In the genomic region with DNA sequence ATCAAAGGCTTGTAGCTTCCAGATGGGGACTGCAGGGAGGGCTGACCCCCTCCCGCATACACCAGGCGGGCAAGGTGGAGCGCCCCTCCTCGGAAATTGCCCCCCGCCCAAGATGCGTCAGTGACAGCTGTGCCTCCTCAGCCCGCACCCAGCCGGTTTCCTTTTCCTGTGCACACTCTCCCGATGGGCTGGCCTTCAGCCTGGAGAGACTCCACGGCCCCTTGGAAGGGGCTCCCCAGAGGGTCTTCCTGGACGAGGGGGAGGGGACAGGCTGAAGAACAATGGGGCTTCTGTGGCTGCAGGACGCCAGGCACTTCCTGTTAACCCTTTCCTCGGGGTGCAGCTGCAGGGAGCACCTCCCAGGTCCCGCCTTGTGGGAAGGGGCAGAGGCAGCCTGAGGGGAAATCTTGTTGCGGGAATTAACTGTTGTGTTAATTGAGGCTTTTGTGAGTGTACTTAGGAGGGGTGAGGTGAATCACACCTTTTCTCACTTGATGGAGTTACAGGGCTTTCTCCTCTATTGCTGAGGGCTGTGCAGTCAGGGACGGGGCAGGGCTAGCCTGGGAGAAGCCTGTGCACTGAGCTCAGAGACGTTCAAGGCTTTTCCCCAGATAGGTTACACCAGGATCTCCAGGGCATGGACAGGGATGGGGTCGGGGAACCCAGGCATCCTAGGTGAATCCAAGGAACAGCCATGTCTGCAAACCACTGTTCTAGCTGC, we compare ENCODE assay signal across 1 cellular context.
TF ChIP-seq lines count a peak whose summit lies in the region.

No MANE protein-coding gene starts in this region.

TF ChIP-seq in K562, 482 proteins besides CTCF, POLR2A, EP300 and RAD21 (continued from another document and continues in another):
- TF ChIP-seq, protein P1, sequence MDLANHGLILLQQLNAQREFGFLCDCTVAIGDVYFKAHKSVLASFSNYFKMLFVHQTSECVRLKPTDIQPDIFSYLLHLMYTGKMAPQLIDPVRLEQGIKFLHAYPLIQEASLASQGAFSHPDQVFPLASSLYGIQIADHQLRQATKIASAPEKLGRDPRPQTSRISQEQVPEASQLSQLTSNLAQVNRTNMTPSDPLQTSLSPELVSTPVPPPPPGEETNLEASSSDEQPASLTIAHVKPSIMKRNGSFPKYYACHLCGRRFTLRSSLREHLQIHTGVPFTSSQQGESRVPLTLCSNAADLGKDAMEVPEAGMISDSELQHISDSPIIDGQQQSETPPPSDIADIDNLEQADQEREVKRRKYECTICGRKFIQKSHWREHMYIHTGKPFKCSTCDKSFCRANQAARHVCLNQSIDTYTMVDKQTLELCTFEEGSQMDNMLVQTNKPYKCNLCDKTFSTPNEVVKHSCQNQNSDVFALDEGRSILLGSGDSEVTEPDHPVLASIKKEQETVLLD (IDR thresholded peaks at IDR 0.05) = peak; percentile 80
- TF ChIP-seq CBFA2T3 (IDR thresholded peaks at IDR 0.05) (no peak), RB1 (IDR thresholded peaks at IDR 0.05; ENCODE audit: low read depth) (0 out of 2 replicates have a peak, but pooled peaks have one; percentile 65), SRF (CRISPR knock-in tag; IDR thresholded peaks at IDR 0.05) (peak in 1 of 2 experiments; percentile 49; a peak in 1 of 4 replicates), TOE1 (IDR thresholded peaks at IDR 0.05; ENCODE audit: borderline replicate concordance) (peak; percentile 23; the same call in 1 of the 2 replicates), TOE1 (CRISPR knock-in tag; IDR thresholded peaks at IDR 0.05; ENCODE audit: borderline replicate concordance, low read depth) (no peak), TBL1XR1 (IDR thresholded peaks at IDR 0.05; ENCODE audit: low read length in 2 of 2) (no peak), HIVEP1 (CRISPR knock-in tag; IDR thresholded peaks at IDR 0.05) (no peak), SMARCA5 (IDR thresholded peaks at IDR 0.05) (no peak), XRCC5 (IDR thresholded peaks at IDR 0.05; ENCODE audit: low read depth, low read length) (0 out of 2 replicates have a peak, but pooled peaks have one; percentile 32), BHLHE40 (IDR thresholded peaks at IDR 0.05; ENCODE audit: low read length) (0 out of 2 replicates have a peak, but pooled peaks have one; percentile 15), PTBP1 (IDR thresholded peaks at IDR 0.05; ENCODE audit: low read depth, low read length) (no peak), SUPT5H (IDR thresholded peaks at IDR 0.05) (no peak), ZNF165 (CRISPR knock-in tag; IDR thresholded peaks at IDR 0.05; ENCODE audit: borderline replicate concordance) (no peak), ZNF3 (CRISPR knock-in tag; IDR thresholded peaks at IDR 0.05) (no peak), TAF1 (IDR thresholded peaks at IDR 0.05; ENCODE audit: control insufficient read depth, extremely low read depth, insufficient read depth, low read length, severe bottlenecking) (no peak), MYC (IDR thresholded peaks at IDR 0.05; ENCODE audit: low read depth, low read length) (no peak), MYC (CRISPR knock-in tag; IDR thresholded peaks at IDR 0.05; ENCODE audit: borderline replicate concordance, low read depth) (no peak), DNMT1 (IDR thresholded peaks at IDR 0.05) (no peak), FOSL1 (tag; conservative IDR thresholded peaks at IDR 0.05) (0 out of 2 replicates have a peak, but pooled peaks have one; percentile 36), SRSF7 (optimal IDR thresholded peaks at IDR 0.05; ENCODE audit: low read depth, low read length) (no peak), MED1 (CRISPR knock-in tag; IDR thresholded peaks at IDR 0.05; ENCODE audit: borderline replicate concordance) (no peak), SMAD2 (IDR thresholded peaks at IDR 0.05; ENCODE audit: low read depth, low read length) (no peak), FOXP1 (CRISPR knock-in tag; IDR thresholded peaks at IDR 0.05) (no peak; the same call in 1 of the 2 replicates), RBFOX2 (IDR thresholded peaks at IDR 0.05; ENCODE audit: low read depth, low read length) (peak; percentile 57), SRSF9 (IDR thresholded peaks at IDR 0.05; ENCODE audit: borderline replicate concordance, low read depth, low read length) (no peak), KAT8 (IDR thresholded peaks at IDR 0.05; ENCODE audit: low read depth) (no peak), EWSR1 (IDR thresholded peaks at IDR 0.05; ENCODE audit: borderline replicate concordance, low read depth, partially characterized antibody) (no peak), ETV5 (CRISPR knock-in tag; IDR thresholded peaks at IDR 0.05; ENCODE audit: low read depth) (no peak; the same call in 1 of the 2 replicates)
- TF ChIP-seq, protein P2, sequence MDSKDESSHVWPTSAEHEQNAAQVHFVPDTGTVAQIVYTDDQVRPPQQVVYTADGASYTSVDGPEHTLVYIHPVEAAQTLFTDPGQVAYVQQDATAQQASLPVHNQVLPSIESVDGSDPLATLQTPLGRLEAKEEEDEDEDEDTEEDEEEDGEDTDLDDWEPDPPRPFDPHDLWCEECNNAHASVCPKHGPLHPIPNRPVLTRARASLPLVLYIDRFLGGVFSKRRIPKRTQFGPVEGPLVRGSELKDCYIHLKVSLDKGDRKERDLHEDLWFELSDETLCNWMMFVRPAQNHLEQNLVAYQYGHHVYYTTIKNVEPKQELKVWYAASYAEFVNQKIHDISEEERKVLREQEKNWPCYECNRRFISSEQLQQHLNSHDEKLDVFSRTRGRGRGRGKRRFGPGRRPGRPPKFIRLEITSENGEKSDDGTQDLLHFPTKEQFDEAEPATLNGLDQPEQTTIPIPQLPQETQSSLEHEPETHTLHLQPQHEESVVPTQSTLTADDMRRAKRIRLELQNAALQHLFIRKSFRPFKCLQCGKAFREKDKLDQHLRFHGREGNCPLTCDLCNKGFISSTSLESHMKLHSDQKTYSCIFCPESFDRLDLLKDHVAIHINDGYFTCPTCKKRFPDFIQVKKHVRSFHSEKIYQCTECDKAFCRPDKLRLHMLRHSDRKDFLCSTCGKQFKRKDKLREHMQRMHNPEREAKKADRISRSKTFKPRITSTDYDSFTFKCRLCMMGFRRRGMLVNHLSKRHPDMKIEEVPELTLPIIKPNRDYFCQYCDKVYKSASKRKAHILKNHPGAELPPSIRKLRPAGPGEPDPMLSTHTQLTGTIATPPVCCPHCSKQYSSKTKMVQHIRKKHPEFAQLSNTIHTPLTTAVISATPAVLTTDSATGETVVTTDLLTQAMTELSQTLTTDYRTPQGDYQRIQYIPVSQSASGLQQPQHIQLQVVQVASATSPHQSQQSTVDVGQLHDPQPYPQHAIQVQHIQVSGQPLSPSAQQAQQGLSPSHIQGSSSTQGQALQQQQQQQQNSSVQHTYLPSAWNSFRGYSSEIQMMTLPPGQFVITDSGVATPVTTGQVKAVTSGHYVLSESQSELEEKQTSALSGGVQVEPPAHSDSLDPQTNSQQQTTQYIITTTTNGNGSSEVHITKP (IDR thresholded peaks at IDR 0.05; ENCODE audit: partially characterized antibody) = peak; percentile 68
- TF ChIP-seq, protein P3, sequence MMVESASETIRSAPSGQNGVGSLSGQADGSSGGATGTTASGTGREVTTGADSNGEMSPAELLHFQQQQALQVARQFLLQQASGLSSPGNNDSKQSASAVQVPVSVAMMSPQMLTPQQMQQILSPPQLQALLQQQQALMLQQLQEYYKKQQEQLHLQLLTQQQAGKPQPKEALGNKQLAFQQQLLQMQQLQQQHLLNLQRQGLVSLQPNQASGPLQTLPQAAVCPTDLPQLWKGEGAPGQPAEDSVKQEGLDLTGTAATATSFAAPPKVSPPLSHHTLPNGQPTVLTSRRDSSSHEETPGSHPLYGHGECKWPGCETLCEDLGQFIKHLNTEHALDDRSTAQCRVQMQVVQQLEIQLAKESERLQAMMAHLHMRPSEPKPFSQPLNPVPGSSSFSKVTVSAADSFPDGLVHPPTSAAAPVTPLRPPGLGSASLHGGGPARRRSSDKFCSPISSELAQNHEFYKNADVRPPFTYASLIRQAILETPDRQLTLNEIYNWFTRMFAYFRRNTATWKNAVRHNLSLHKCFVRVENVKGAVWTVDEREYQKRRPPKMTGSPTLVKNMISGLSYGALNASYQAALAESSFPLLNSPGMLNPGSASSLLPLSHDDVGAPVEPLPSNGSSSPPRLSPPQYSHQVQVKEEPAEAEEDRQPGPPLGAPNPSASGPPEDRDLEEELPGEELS (CRISPR knock-in tag; IDR thresholded peaks at IDR 0.05; ENCODE audit: borderline replicate concordance) = no peak
- TF ChIP-seq, protein P4, sequence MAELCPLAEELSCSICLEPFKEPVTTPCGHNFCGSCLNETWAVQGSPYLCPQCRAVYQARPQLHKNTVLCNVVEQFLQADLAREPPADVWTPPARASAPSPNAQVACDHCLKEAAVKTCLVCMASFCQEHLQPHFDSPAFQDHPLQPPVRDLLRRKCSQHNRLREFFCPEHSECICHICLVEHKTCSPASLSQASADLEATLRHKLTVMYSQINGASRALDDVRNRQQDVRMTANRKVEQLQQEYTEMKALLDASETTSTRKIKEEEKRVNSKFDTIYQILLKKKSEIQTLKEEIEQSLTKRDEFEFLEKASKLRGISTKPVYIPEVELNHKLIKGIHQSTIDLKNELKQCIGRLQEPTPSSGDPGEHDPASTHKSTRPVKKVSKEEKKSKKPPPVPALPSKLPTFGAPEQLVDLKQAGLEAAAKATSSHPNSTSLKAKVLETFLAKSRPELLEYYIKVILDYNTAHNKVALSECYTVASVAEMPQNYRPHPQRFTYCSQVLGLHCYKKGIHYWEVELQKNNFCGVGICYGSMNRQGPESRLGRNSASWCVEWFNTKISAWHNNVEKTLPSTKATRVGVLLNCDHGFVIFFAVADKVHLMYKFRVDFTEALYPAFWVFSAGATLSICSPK (IDR thresholded peaks at IDR 0.05; ENCODE audit: borderline replicate concordance) = no peak
- TF ChIP-seq, protein P5, sequence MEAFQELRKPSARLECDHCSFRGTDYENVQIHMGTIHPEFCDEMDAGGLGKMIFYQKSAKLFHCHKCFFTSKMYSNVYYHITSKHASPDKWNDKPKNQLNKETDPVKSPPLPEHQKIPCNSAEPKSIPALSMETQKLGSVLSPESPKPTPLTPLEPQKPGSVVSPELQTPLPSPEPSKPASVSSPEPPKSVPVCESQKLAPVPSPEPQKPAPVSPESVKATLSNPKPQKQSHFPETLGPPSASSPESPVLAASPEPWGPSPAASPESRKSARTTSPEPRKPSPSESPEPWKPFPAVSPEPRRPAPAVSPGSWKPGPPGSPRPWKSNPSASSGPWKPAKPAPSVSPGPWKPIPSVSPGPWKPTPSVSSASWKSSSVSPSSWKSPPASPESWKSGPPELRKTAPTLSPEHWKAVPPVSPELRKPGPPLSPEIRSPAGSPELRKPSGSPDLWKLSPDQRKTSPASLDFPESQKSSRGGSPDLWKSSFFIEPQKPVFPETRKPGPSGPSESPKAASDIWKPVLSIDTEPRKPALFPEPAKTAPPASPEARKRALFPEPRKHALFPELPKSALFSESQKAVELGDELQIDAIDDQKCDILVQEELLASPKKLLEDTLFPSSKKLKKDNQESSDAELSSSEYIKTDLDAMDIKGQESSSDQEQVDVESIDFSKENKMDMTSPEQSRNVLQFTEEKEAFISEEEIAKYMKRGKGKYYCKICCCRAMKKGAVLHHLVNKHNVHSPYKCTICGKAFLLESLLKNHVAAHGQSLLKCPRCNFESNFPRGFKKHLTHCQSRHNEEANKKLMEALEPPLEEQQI (IDR thresholded peaks at IDR 0.05) = no peak
- TF ChIP-seq, protein P6, sequence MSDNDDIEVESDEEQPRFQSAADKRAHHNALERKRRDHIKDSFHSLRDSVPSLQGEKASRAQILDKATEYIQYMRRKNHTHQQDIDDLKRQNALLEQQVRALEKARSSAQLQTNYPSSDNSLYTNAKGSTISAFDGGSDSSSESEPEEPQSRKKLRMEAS (CRISPR knock-in tag; IDR thresholded peaks at IDR 0.05) = no peak; the same call in 1 of the 2 replicates
- TF ChIP-seq, protein P7, sequence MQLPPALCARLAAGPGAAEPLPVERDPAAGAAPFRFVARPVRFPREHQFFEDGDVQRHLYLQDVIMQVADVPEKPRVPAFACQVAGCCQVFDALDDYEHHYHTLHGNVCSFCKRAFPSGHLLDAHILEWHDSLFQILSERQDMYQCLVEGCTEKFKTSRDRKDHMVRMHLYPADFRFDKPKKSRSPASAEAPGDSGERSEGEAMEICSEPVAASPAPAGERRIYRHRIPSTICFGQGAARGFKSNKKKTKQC (CRISPR knock-in tag; IDR thresholded peaks at IDR 0.05) = no peak
- TF ChIP-seq, protein P8, sequence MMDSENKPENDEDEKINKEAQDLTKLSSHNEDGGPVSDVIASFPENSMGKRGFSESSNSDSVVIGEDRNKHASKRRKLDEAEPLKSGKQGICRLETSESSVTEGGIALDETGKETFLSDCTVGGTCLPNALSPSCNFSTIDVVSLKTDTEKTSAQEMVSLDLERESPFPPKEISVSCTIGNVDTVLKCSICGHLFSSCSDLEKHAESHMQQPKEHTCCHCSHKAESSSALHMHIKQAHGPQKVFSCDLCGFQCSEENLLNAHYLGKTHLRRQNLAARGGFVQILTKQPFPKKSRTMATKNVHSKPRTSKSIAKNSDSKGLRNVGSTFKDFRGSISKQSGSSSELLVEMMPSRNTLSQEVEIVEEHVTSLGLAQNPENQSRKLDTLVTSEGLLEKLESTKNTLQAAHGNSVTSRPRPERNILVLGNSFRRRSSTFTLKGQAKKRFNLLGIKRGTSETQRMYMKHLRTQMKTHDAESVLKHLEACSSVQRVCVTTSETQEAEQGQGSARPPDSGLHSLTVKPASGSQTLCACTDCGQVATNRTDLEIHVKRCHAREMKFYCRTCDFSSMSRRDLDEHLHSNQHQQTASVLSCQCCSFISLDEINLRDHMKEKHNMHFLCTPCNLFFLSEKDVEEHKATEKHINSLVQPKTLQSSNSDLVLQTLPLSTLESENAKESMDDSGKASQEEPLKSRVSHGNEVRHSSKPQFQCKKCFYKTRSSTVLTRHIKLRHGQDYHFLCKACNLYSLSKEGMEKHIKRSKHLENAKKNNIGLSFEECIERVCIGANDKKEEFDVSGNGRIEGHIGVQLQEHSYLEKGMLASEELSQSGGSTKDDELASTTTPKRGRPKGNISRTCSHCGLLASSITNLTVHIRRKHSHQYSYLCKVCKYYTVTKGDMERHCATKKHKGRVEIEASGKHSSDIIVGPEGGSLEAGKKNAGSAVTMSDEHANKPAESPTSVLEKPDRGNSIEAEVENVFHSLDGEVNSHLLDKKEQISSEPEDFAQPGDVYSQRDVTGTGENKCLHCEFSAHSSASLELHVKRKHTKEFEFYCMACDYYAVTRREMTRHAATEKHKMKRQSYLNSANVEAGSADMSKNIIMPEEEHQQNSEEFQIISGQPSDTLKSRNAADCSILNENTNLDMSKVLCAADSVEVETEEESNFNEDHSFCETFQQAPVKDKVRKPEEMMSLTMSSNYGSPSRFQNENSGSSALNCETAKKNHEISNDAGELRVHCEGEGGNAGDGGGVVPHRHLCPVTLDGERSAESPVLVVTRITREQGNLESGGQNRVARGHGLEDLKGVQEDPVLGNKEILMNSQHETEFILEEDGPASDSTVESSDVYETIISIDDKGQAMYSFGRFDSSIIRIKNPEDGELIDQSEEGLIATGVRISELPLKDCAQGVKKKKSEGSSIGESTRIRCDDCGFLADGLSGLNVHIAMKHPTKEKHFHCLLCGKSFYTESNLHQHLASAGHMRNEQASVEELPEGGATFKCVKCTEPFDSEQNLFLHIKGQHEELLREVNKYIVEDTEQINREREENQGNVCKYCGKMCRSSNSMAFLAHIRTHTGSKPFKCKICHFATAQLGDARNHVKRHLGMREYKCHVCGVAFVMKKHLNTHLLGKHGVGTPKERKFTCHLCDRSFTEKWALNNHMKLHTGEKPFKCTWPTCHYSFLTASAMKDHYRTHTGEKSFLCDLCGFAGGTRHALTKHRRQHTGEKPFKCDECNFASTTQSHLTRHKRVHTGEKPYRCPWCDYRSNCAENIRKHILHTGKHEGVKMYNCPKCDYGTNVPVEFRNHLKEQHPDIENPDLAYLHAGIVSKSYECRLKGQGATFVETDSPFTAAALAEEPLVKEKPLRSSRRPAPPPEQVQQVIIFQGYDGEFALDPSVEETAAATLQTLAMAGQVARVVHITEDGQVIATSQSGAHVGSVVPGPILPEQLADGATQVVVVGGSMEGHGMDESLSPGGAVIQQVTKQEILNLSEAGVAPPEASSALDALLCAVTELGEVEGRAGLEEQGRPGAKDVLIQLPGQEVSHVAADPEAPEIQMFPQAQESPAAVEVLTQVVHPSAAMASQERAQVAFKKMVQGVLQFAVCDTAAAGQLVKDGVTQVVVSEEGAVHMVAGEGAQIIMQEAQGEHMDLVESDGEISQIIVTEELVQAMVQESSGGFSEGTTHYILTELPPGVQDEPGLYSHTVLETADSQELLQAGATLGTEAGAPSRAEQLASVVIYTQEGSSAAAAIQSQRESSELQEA (IDR thresholded peaks at IDR 0.05; ENCODE audit: low read depth) = no peak
